Comparison of ENCODE assay signal across 33 cellular contexts in genomic region chr1:114124644-114125043, GRCh38. TPM values are rescaled to one million over a fixed set of nuclear protein-coding genes. Genes with fewer than 3 reads are reported as not detected.
"Had no signal": no experiment of that assay in that cellular context is flagged by ENCODE, and none has a peak within 500 bp of the region (broad histone marks: within the 10 kb centered on the region; RNA-seq: fewer than 3 reads in every experiment).

No MANE protein-coding gene starts in this region.

- H3K4me1 ChIP-seq: esophagus squamous epithelium, gastroesophageal sphincter had no signal

- H3K27ac ChIP-seq: epithelial cell of prostate, esophagus squamous epithelium, gastroesophageal sphincter, WERI-Rb-1 had no signal

- H3K9me3 Mint-ChIP-seq: activated B cell treated with CpG ODN at 0.5 μM for 24 hours; activated CD8-positive, alpha-beta T cell treated with anti-CD3 and anti-CD28 coated beads for 36 hours; activated T-cell treated with anti-CD3 and anti-CD28 coated beads, Interleukin-2, amount 50 U/mL, for 4 hours; T-helper 2 cell treated with Interferon-gamma antibody and Interleukin-4, amounts not matched to agents 5 μg/mL and 100 μg/mL, for 36 hours had no signal

- H3K4me3 ChIP-seq: esophagus squamous epithelium, gastroesophageal sphincter had no signal

- H3K4me3 Mint-ChIP-seq: activated B cell treated with CpG ODN at 0.5 μM for 24 hours; activated CD8-positive, alpha-beta T cell treated with anti-CD3 and anti-CD28 coated beads for 36 hours; activated naive CD8-positive, alpha-beta T cell; activated T-cell treated with anti-CD3 and anti-CD28 coated beads, Interleukin-2, amount 50 U/mL, for 4 hours; activated T-helper 17 cell treated with anti-CD3 and anti-CD28 coated beads, Interleukin-2, amount 50 U/mL, for 72 hours; T-helper 17 cell; T-helper 2 cell treated with Interferon-gamma antibody and Interleukin-4, amounts not matched to agents 5 μg/mL and 100 μg/mL, for 36 hours had no signal

- H3K27ac Mint-ChIP-seq: activated B cell treated with CpG ODN at 0.5 μM for 24 hours; activated CD8-positive, alpha-beta T cell treated with anti-CD3 and anti-CD28 coated beads for 36 hours; activated naive CD8-positive, alpha-beta T cell; activated T-helper 17 cell treated with anti-CD3 and anti-CD28 coated beads, Interleukin-2, amount 50 U/mL, for 72 hours; T-helper 17 cell; T-helper 2 cell treated with Interferon-gamma antibody and Interleukin-4, amounts not matched to agents 5 μg/mL and 100 μg/mL, for 36 hours had no signal

- ATAC-seq: activated CD4-positive, CD25-positive, alpha-beta regulatory T cell treated with anti-CD3 and anti-CD28 coated beads, Interleukin-2, amount 50 U/mL, for 24 hours; activated CD8-positive, alpha-beta T cell treated with anti-CD3 and anti-CD28 coated beads for 36 hours; activated T-cell treated with anti-CD3 and anti-CD28 coated beads, Interleukin-2, amount 50 U/mL, for 4 hours; activated T-helper 17 cell treated with anti-CD3 and anti-CD28 coated beads, Interleukin-2, amount 50 U/mL, for 72 hours; gastroesophageal sphincter; T-helper 17 cell had no signal

- DNase-seq: activated B cell treated with CpG ODN at 0.5 μM for 24 hours; activated CD4-positive, alpha-beta T cell treated with anti-CD3 and anti-CD28 coated beads for 48 hours; activated CD4-positive, alpha-beta T cell treated with anti-CD3 and anti-CD28 coated beads, Interleukin-2, amount 50 U/mL, for 1 hour; activated CD4-positive, alpha-beta T cell treated with anti-CD3 and anti-CD28 coated beads, Interleukin-2, amount 50 U/mL, for 48 hours; activated CD8-positive, alpha-beta memory T cell treated with anti-CD3 and anti-CD28 coated beads for 24 hours; activated CD8-positive, alpha-beta T cell treated with anti-CD3 and anti-CD28 coated beads for 36 hours; activated gamma-delta T cell treated with Interleukin-2 at 50 U/mL for 16 hours; activated naive CD4-positive, alpha-beta T cell treated with anti-CD3 and anti-CD28 coated beads, Interleukin-2, amount 50 U/mL, for 16 hours; activated naive CD4-positive, alpha-beta T cell treated with Interleukin-2 at 50 U/mL for 16 hours; activated T-cell treated with anti-CD3 and anti-CD28 coated beads, Interleukin-2, amount 50 U/mL, for 4 hours; amniotic stem cell; anterior cingulate cortex; caudate nucleus; effector CD8-positive, alpha-beta T cell; esophagus squamous epithelium; foreskin melanocyte; T-helper 1 cell; T-helper 17 cell; T1000; WERI-Rb-1 had no signal

- H3K36me3 ChIP-seq: esophagus squamous epithelium, gastroesophageal sphincter, WERI-Rb-1 had no signal

- H3K27me3 Mint-ChIP-seq: activated B cell treated with CpG ODN at 0.5 μM for 24 hours; activated CD8-positive, alpha-beta T cell treated with anti-CD3 and anti-CD28 coated beads for 36 hours; activated naive CD8-positive, alpha-beta T cell; activated T-helper 17 cell treated with anti-CD3 and anti-CD28 coated beads, Interleukin-2, amount 50 U/mL, for 72 hours had no signal

- H3K9me3 ChIP-seq: esophagus squamous epithelium, gastroesophageal sphincter had no signal

- H3K4me1 Mint-ChIP-seq: activated B cell treated with CpG ODN at 0.5 μM for 24 hours had no signal

- H3K27me3 ChIP-seq: esophagus squamous epithelium, gastroesophageal sphincter had no signal

RNA-seq across cellular contexts. Expression of gene SYT6, which starts 29.0 kb away (rescaled TPM):
- total RNA-seq: activated B cell treated with CpG ODN at 0.5 μM for 24 hours; activated CD8-positive, alpha-beta T cell treated with anti-CD3 and anti-CD28 coated beads for 36 hours; activated T-cell treated with anti-CD3 and anti-CD28 coated beads, Interleukin-2, amount 50 U/mL, for 4 hours; activated T-helper 17 cell treated with anti-CD3 and anti-CD28 coated beads, Interleukin-2, amount 50 U/mL, for 72 hours; chondrocyte; dermis microvascular lymphatic vessel endothelial cell; endothelial cell of umbilical vein; esophagus squamous epithelium; fibroblast of lung; fibroblast of villous mesenchyme; glomerular endothelial cell had no signal
- polyA plus RNA-seq: esophagus, fibroblast of lung had no signal
